In the genomic region with DNA sequence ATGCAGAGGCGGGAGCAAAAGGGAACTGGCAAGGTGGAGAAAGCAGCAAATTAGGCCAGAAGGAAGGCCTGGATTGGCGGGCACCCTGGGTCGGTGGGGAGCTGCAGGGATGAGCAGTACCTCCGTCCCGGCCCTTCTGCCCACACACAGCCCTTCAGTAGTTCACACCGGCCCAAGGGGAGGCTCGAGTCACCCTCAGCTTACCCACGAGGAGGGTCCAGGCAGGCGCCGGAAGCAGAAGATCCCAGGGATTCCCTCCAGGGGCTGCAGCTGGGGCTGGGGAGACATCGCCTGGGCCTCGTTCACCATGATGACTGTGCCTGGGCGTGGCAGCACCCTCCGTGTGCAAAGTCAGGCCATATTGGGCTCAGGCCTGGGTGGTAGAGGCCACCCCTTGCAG, we compare ENCODE assay signal across 20 cellular contexts.
A peak's percentile ranks its signal among the peaks of the same experiment; 100 is the strongest.
DNase-seq lines count a peak whose midpoint lies in the region; ATAC-seq, FAIRE-seq and TF ChIP-seq lines count a peak whose summit lies in the region.
"Had no signal": no experiment of that assay in that cellular context is flagged by ENCODE, and none has a peak within 500 bp of the region (broad histone marks: within the 10 kb centered on the region; RNA-seq: fewer than 3 reads in every experiment).

No MANE protein-coding gene starts in this region.

- no peak for DNase-seq in endodermal cell
- DNase-seq in neuronal stem cell (ENCODE audit: low spot score), result no peak
- no peak for DNase-seq in activated naive CD8-positive, alpha-beta T cell treated with anti-CD3 and anti-CD28 coated beads for 36 hours
- no peak for DNase-seq in GM12892 (ENCODE audit: insufficient read length)
- DNase-seq in COLO829 (ENCODE audit: low spot score), result no peak
- DNase-seq: CD8-positive, alpha-beta T cell; COR-L47; GOT3; H7; HFFc6; IMR-90 had no signal

- peaks cover 3% of the 10 kb centered on the region for H3K27me3 Mint-ChIP-seq in brain
- H3K27me3 Mint-ChIP-seq in endodermal cell (ENCODE audit: insufficient read depth), result no peaks in the 10 kb centered on the region
- peaks cover 4% of the 10 kb centered on the region for H3K27me3 Mint-ChIP-seq in activated naive CD8-positive, alpha-beta T cell treated with anti-CD3 and anti-CD28 coated beads for 36 hours
- H3K27me3 Mint-ChIP-seq: B cell had no signal

- no peak overlapping the region for H3K14ac ChIP-seq in neuronal stem cell (ENCODE audit: low read length)

- no peaks in the 10 kb centered on the region for H3K27me3 ChIP-seq in endodermal cell (ENCODE audit: control insufficient read depth, insufficient read depth, low read length, poor library complexity, severe bottlenecking)
- peaks cover 0 to 44% (median 0%) of the 10 kb centered on the region in 3 experiments for H3K27me3 ChIP-seq in neuronal stem cell (ENCODE audit: control insufficient read depth in 3 of 3, insufficient read depth in 3 of 3, low read depth in 1 of 3, low read length in 3 of 3)

- H3K4ac ChIP-seq in neuronal stem cell (ENCODE audit: low read length), result peak overlapping the region; percentile 19

- H3K27ac Mint-ChIP-seq in brain (peak overlapping the region; percentile 64 to 91 (median 91)), endodermal cell (no peak overlapping the region)
- no peak overlapping the region for H3K27ac Mint-ChIP-seq in activated naive CD8-positive, alpha-beta T cell treated with anti-CD3 and anti-CD28 coated beads for 36 hours
- H3K27ac Mint-ChIP-seq: B cell; CD8-positive, alpha-beta T cell; HFFc6 had no signal

- H3K18ac ChIP-seq in neuronal stem cell (ENCODE audit: low read length), result peak overlapping the region; percentile 70

- H2AK5ac ChIP-seq in neuronal stem cell (ENCODE audit: low read depth, low read length), result peak overlapping the region; percentile 89

- peak overlapping the region; percentile 88 for H2BK5ac ChIP-seq in neuronal stem cell (ENCODE audit: low read length)

- peak overlapping the region; percentile 32 for H3K27ac ChIP-seq in endodermal cell (ENCODE audit: low read depth, low read length)
- H3K27ac ChIP-seq in neuronal stem cell (replicated peaks; ENCODE audit: low read length), result peak overlapping the region; percentile 42
- H3K27ac ChIP-seq: BLaER1 treated with 17β-estradiol and CSF1 and Interleukin-3, amounts not matched to agents 10 nM and 100 nM; HL-60 had no signal

- no peak overlapping the region for H3K23ac ChIP-seq in neuronal stem cell (ENCODE audit: low read depth, low read length, poor library complexity)

- H3K79me1 ChIP-seq in neuronal stem cell (ENCODE audit: low read depth, low read length), result no peaks in the 10 kb centered on the region

- no peak for FAIRE-seq in GM12892 (lab: Jason Lieb, UNC)
- FAIRE-seq: G401.6, GM12891, GM18507 had no signal

- no peak overlapping the region for H3K4me3 ChIP-seq in endodermal cell (ENCODE audit: low read length)
- H3K4me3 ChIP-seq in neuronal stem cell (ENCODE audit: low read length in 2 of 2), result no peak overlapping the region
- H3K4me3 ChIP-seq: BLaER1 treated with 17β-estradiol and CSF1 and Interleukin-3, amounts not matched to agents 10 nM and 100 nM had no signal

- no peak overlapping the region for H4K91ac ChIP-seq in neuronal stem cell (ENCODE audit: low read depth, low read length, poor library complexity)

- 86 to 92% methylated on average over 7 to 14 of the region's 14 CpGs for WGBS in endodermal cell (ENCODE audit: insufficient coverage in 1 of 2, insufficient read length in 1 of 2), 2 experiments
- no CpG with 5 or more reads among the region's 14 CpGs for WGBS in neuronal stem cell (ENCODE audit: extremely low coverage in 2 of 2, insufficient read length in 2 of 2, insufficient replicate concordance in 1 of 2), 2 donors

- H3K4me1 Mint-ChIP-seq in brain (peaks cover 49% of the 10 kb centered on the region), endodermal cell (peaks cover 4% of the 10 kb centered on the region)
- no peaks in the 10 kb centered on the region for H3K4me1 Mint-ChIP-seq in activated naive CD8-positive, alpha-beta T cell treated with anti-CD3 and anti-CD28 coated beads for 36 hours
- H3K4me1 Mint-ChIP-seq: B cell had no signal

- TF ChIP-seq POLR2A in GM12892 (IDR thresholded peaks at IDR 0.05; ENCODE audit: low read depth, low read length), result no peak

- H3K4me2 ChIP-seq in neuronal stem cell (ENCODE audit: insufficient read depth, low read length, poor library complexity, severe bottlenecking), result no peak overlapping the region
- H3K4me2 ChIP-seq: BLaER1 treated with 17β-estradiol and CSF1 and Interleukin-3, amounts not matched to agents 10 nM and 100 nM had no signal

- no peak overlapping the region for H2AFZ ChIP-seq in neuronal stem cell (ENCODE audit: low read length)

- no peak overlapping the region for H2BK120ac ChIP-seq in neuronal stem cell (ENCODE audit: low read depth, low read length)

- H3K9me3 ChIP-seq in endodermal cell (ENCODE audit: control insufficient read depth, low read length), result no peaks in the 10 kb centered on the region
- H3K9me3 ChIP-seq in neuronal stem cell (replicated peaks in 1 of 2; ENCODE audit: control insufficient read depth in 2 of 2, insufficient read depth in 1 of 2, low read depth in 1 of 2, low read length in 2 of 2), result peaks cover 4 to 11% of the 10 kb centered on the region in 2 donors

- peaks cover 0 to 17% (median 5%) of the 10 kb centered on the region in 5 experiments for H3K9me3 Mint-ChIP-seq in brain
- peaks cover 2% of the 10 kb centered on the region for H3K9me3 Mint-ChIP-seq in endodermal cell
- H3K9me3 Mint-ChIP-seq in activated naive CD8-positive, alpha-beta T cell treated with anti-CD3 and anti-CD28 coated beads for 36 hours, result peaks cover 2% of the 10 kb centered on the region

- H3K36me3 ChIP-seq in endodermal cell (ENCODE audit: control insufficient read depth, insufficient read depth, low read length) (no peaks in the 10 kb centered on the region), neuronal stem cell (replicated peaks in 1 of 2; ENCODE audit: control insufficient read depth in 2 of 2, insufficient read depth in 2 of 2, low read length in 2 of 2) (no peaks in the 10 kb centered on the region)
- H3K36me3 ChIP-seq: BLaER1 treated with 17β-estradiol and CSF1 and Interleukin-3, amounts not matched to agents 10 nM and 100 nM had no signal

- peak overlapping the region; percentile 55 for H2BK15ac ChIP-seq in neuronal stem cell (ENCODE audit: low read length)

- ATAC-seq in GM19035 (IDR thresholded peaks at IDR 0.05; ENCODE audit: unreplicated experiment), result no peak
- ATAC-seq: CD8-positive, alpha-beta T cell; HCT116 had no signal

- H3K4me3 Mint-ChIP-seq in brain (peak overlapping the region in 1 of 5 experiments; percentile 74), endodermal cell (no peak overlapping the region)
- no peak overlapping the region for H3K4me3 Mint-ChIP-seq in activated naive CD8-positive, alpha-beta T cell treated with anti-CD3 and anti-CD28 coated beads for 36 hours
- H3K4me3 Mint-ChIP-seq: B cell; CD8-positive, alpha-beta T cell; HFFc6 had no signal

- H3K4me1 ChIP-seq in endodermal cell (ENCODE audit: control insufficient read depth, insufficient read depth, low read length) (no peaks in the 10 kb centered on the region), neuronal stem cell (ENCODE audit: control insufficient read depth in 2 of 2, insufficient read depth in 1 of 2, low read depth in 1 of 2, low read length in 2 of 2) (peaks cover 0 to 9% of the 10 kb centered on the region in 2 donors)
- H3K4me1 ChIP-seq: BLaER1 treated with 17β-estradiol and CSF1 and Interleukin-3, amounts not matched to agents 10 nM and 100 nM had no signal

- H3K9ac ChIP-seq in endodermal cell (ENCODE audit: extremely low read depth, low read length, poor library complexity, severe bottlenecking) (no peak overlapping the region), neuronal stem cell (ENCODE audit: low read depth, low read length, poor library complexity) (no peak overlapping the region)
- H3K9ac ChIP-seq: BLaER1 treated with 17β-estradiol and CSF1 and Interleukin-3, amounts not matched to agents 10 nM and 100 nM had no signal

- no peak overlapping the region for H4K8ac ChIP-seq in neuronal stem cell (ENCODE audit: low read depth, low read length)

- peak overlapping the region; percentile 82 for H2BK12ac ChIP-seq in neuronal stem cell (ENCODE audit: low read length)

- H3K36me3 Mint-ChIP-seq in brain (peaks cover 6% of the 10 kb centered on the region), endodermal cell (ENCODE audit: low read depth) (no peaks in the 10 kb centered on the region)
- H3K36me3 Mint-ChIP-seq in activated naive CD8-positive, alpha-beta T cell treated with anti-CD3 and anti-CD28 coated beads for 36 hours, result no peaks in the 10 kb centered on the region
- H3K36me3 Mint-ChIP-seq: CD8-positive, alpha-beta T cell had no signal

- TF ChIP-seq CTCF in brain (conservative IDR thresholded peaks at IDR 0.05) (no peak), endodermal cell (conservative IDR thresholded peaks at IDR 0.05) (no peak)

Comparison
In these comparisons a context has a peak if more than half of its experiments do, and no peak if none do; other contexts are left out.
1. H3K27ac Mint-ChIP-seq: peak in brain (5 of 5); none in endodermal cell (single experiment) and activated naive CD8-positive, alpha-beta T cell treated with anti-CD3 and anti-CD28 coated beads for 36 hours (single experiment).